13 cellular contexts compared by ENCODE assay signal in genomic region chr5:67305913-67306710, GRCh38.
A peak's percentile ranks its signal among the peaks of the same experiment; 100 is the strongest.
DNase-seq lines count a peak whose midpoint lies in the region; ATAC-seq and TF ChIP-seq lines count a peak whose summit lies in the region.
"Had no signal": no experiment of that assay in that cellular context is flagged by ENCODE, and none has a peak within 500 bp of the region (broad histone marks: within the 10 kb centered on the region; RNA-seq: fewer than 3 reads in every experiment).

No MANE protein-coding gene starts in this region.

- ATAC-seq in thoracic aorta (ENCODE audit: insufficient number of reproducible peaks, low FRiP score, low read depth): no peak

- intact Hi-C loops in activated T-helper 2 cell treated with anti-CD3 and anti-CD28 coated beads, Interferon-gamma antibody, Interleukin-2, Interleukin-4, amounts not matched to agents 10 μg/mL and 5 μg/mL and 100 μg/mL, durations not matched to agents 14 hours and 24 hours and 36 hours (cut with micrococcal nuclease): no loop called here

- peaks cover 16% of the 10 kb centered on the region for H3K4me1 Mint-ChIP-seq in T-helper 1 cell treated with Interleukin-12 subunit alpha and Interleukin-12 subunit beta and Interleukin-4 antibody, amounts not matched to agents 30 μg/mL and 1 μg/mL, for 36 hours (ENCODE audit: low read depth)
- peaks cover 15% of the 10 kb centered on the region for H3K4me1 Mint-ChIP-seq in activated T-helper 2 cell treated with anti-CD3 and anti-CD28 coated beads, Interferon-gamma antibody, Interleukin-2, Interleukin-4, amounts not matched to agents 10 μg/mL and 5 μg/mL and 100 μg/mL, durations not matched to agents 14 hours and 24 hours and 36 hours (ENCODE audit: low read depth)
- H3K4me1 Mint-ChIP-seq: naive B cell had no signal

- in situ Hi-C loops in brain microvascular endothelial cell (cut with HindIII; ENCODE audit: low pct_ligation_motif_present, low sequenced_read_pairs): no loop called here

- H3K27me3 ChIP-seq in right atrium auricular region: no peaks in the 10 kb centered on the region
- no peaks in the 10 kb centered on the region for H3K27me3 ChIP-seq in thoracic aorta (replicated peaks; ENCODE audit: insufficient read depth)
- no peaks in the 10 kb centered on the region for H3K27me3 ChIP-seq in brain microvascular endothelial cell (replicated peaks)
- H3K27me3 ChIP-seq: SJCRH30 had no signal

- peak overlapping the region; percentile 23 for H3K27ac Mint-ChIP-seq in T-helper 1 cell treated with Interleukin-12 subunit alpha and Interleukin-12 subunit beta and Interleukin-4 antibody, amounts not matched to agents 30 μg/mL and 1 μg/mL, for 36 hours
- H3K27ac Mint-ChIP-seq in activated T-helper 2 cell treated with anti-CD3 and anti-CD28 coated beads, Interferon-gamma antibody, Interleukin-2, Interleukin-4, amounts not matched to agents 10 μg/mL and 5 μg/mL and 100 μg/mL, durations not matched to agents 14 hours and 24 hours and 36 hours: peak overlapping the region; percentile 13

- H3K36me3 ChIP-seq in right atrium auricular region (no peaks in the 10 kb centered on the region), thoracic aorta (no peaks in the 10 kb centered on the region), brain microvascular endothelial cell (replicated peaks) (no peaks in the 10 kb centered on the region)
- H3K36me3 ChIP-seq: SJCRH30 had no signal

- peak overlapping the region; percentile 54 to 74 for H3K27ac ChIP-seq in right atrium auricular region
- peak overlapping the region; percentile 25 to 32 for H3K27ac ChIP-seq in thoracic aorta
- H3K27ac ChIP-seq in brain microvascular endothelial cell: no peak overlapping the region
- H3K27ac ChIP-seq: SJCRH30 had no signal

- H3K36me3 Mint-ChIP-seq in T-helper 1 cell treated with Interleukin-12 subunit alpha and Interleukin-12 subunit beta and Interleukin-4 antibody, amounts not matched to agents 30 μg/mL and 1 μg/mL, for 36 hours (ENCODE audit: low read depth): no peaks in the 10 kb centered on the region
- H3K36me3 Mint-ChIP-seq in activated T-helper 2 cell treated with anti-CD3 and anti-CD28 coated beads, Interferon-gamma antibody, Interleukin-2, Interleukin-4, amounts not matched to agents 10 μg/mL and 5 μg/mL and 100 μg/mL, durations not matched to agents 14 hours and 24 hours and 36 hours (ENCODE audit: low read depth): no peaks in the 10 kb centered on the region
- H3K36me3 Mint-ChIP-seq: naive B cell had no signal

- H3K9me3 ChIP-seq in right atrium auricular region (no peaks in the 10 kb centered on the region), thoracic aorta (no peaks in the 10 kb centered on the region)
- H3K9me3 ChIP-seq: SJCRH30 had no signal

- no peak overlapping the region for H3K4me3 Mint-ChIP-seq in T-helper 1 cell treated with Interleukin-12 subunit alpha and Interleukin-12 subunit beta and Interleukin-4 antibody, amounts not matched to agents 30 μg/mL and 1 μg/mL, for 36 hours
- H3K4me3 Mint-ChIP-seq in activated T-helper 2 cell treated with anti-CD3 and anti-CD28 coated beads, Interferon-gamma antibody, Interleukin-2, Interleukin-4, amounts not matched to agents 10 μg/mL and 5 μg/mL and 100 μg/mL, durations not matched to agents 14 hours and 24 hours and 36 hours (ENCODE audit: low read depth): no peak overlapping the region
- H3K4me3 Mint-ChIP-seq: naive B cell had no signal

- TF ChIP-seq CTCF in right atrium auricular region (IDR thresholded peaks at IDR 0.05): no peak
- TF ChIP-seq CTCF in thoracic aorta (IDR thresholded peaks at IDR 0.05): no peak
- no peak for TF ChIP-seq CTCF in brain microvascular endothelial cell (IDR thresholded peaks at IDR 0.05; ENCODE audit: low read depth, low read length, missing control alignments)

- no peaks in the 10 kb centered on the region for H3K9me3 Mint-ChIP-seq in T-helper 1 cell treated with Interleukin-12 subunit alpha and Interleukin-12 subunit beta and Interleukin-4 antibody, amounts not matched to agents 30 μg/mL and 1 μg/mL, for 36 hours
- peaks cover 3% of the 10 kb centered on the region for H3K9me3 Mint-ChIP-seq in activated T-helper 2 cell treated with anti-CD3 and anti-CD28 coated beads, Interferon-gamma antibody, Interleukin-2, Interleukin-4, amounts not matched to agents 10 μg/mL and 5 μg/mL and 100 μg/mL, durations not matched to agents 14 hours and 24 hours and 36 hours

- DNase-seq in T-helper 1 cell (no peak), right atrium auricular region (ENCODE audit: low spot score) (no peak), thoracic aorta (ENCODE audit: low spot score) (no peak), brain microvascular endothelial cell (no peak), mucosa of gallbladder (ENCODE audit: low spot score) (no peak), NCI-H128 (lab: John Stamatoyannopoulos, UW; ENCODE audit: unreplicated experiment) (no peak)
- no peak for DNase-seq in activated T-helper 2 cell treated with anti-CD3 and anti-CD28 coated beads, Interferon-gamma antibody, Interleukin-2, Interleukin-4, amounts not matched to agents 10 μg/mL and 5 μg/mL and 100 μg/mL, durations not matched to agents 14 hours and 24 hours and 36 hours (ENCODE audit: low spot score)
- DNase-seq: caudate nucleus; naive B cell; NCI-H2171; SJCRH30; stimulated activated CD4-positive, alpha-beta T cell treated with anti-CD3 and anti-CD28 coated beads, Interleukin-1b, Interleukin-23, amount 100 ng/mL, for 48 hours had no signal

- no peaks in the 10 kb centered on the region for H3K27me3 Mint-ChIP-seq in T-helper 1 cell treated with Interleukin-12 subunit alpha and Interleukin-12 subunit beta and Interleukin-4 antibody, amounts not matched to agents 30 μg/mL and 1 μg/mL, for 36 hours (ENCODE audit: low read depth)
- peaks cover 2% of the 10 kb centered on the region for H3K27me3 Mint-ChIP-seq in activated T-helper 2 cell treated with anti-CD3 and anti-CD28 coated beads, Interferon-gamma antibody, Interleukin-2, Interleukin-4, amounts not matched to agents 10 μg/mL and 5 μg/mL and 100 μg/mL, durations not matched to agents 14 hours and 24 hours and 36 hours (ENCODE audit: low read depth)

- no peak overlapping the region for H3K4me3 ChIP-seq in right atrium auricular region
- no peak overlapping the region for H3K4me3 ChIP-seq in thoracic aorta
- H3K4me3 ChIP-seq in brain microvascular endothelial cell (ENCODE audit: low read depth, low read length): no peak overlapping the region
- H3K4me3 ChIP-seq: SJCRH30 had no signal

- H3K4me1 ChIP-seq in right atrium auricular region: peaks cover 0 to 21% of the 10 kb centered on the region in 2 donors
- H3K4me1 ChIP-seq in thoracic aorta (ENCODE audit: control insufficient read depth in 1 of 2, low read depth in 2 of 2): peaks cover 26 to 45% of the 10 kb centered on the region in 2 donors
- H3K4me1 ChIP-seq: SJCRH30 had no signal
